16 cellular contexts compared by ENCODE assay signal in genomic region chr18:48166971-48167370, GRCh38.
DNase-seq lines count a peak whose midpoint lies in the region; ATAC-seq and TF ChIP-seq lines count a peak whose summit lies in the region.
"Had no signal": no experiment of that assay in that cellular context is flagged by ENCODE, and none has a peak within 500 bp of the region (broad histone marks: within the 10 kb centered on the region; RNA-seq: fewer than 3 reads in every experiment).

No MANE protein-coding gene starts in this region.

- CTCF ChIA-PET in activated naive CD4-positive, alpha-beta T cell treated with anti-CD3 and anti-CD28 coated beads, Interleukin-2, amount 10 ng/mL, durations not matched to agents 7 days and 5 days (lab: Charles Lee), result no interaction called here

- peak; percentile 30 for DNase-seq in activated naive CD4-positive, alpha-beta T cell treated with anti-CD3 and anti-CD28 coated beads, Interleukin-2, amount 10 ng/mL, durations not matched to agents 7 days and 5 days
- no peak for DNase-seq in activated naive CD4-positive, alpha-beta T cell treated with anti-CD3 and anti-CD28 coated beads, Interleukin-2, amount 50 U/mL, for 16 hours
- peak in 6 of 7 donors; percentile 48 to 76 (median 59) for DNase-seq in adrenal gland
- DNase-seq in right lobe of liver, result peak; percentile 61 to 71 (median 68)
- peak; percentile 39 to 54 for DNase-seq in uterus
- no peak for DNase-seq in caudate nucleus (lab: John Stamatoyannopoulos, UW)
- no peak for DNase-seq in NCI-H82 (lab: John Stamatoyannopoulos, UW)
- DNase-seq: activated T-cell treated with anti-CD3 and anti-CD28 coated beads, Interleukin-2, amount 50 U/mL, for 72 hours; DMS53; GOT3; naive thymus-derived CD4-positive, alpha-beta T cell; PC-3 had no signal

- WGBS in adrenal gland, 4 donors, result 43 to 55% (median 46%) methylated on average over 8 of the region's 8 CpGs
- 33% methylated on average over 6 of the region's 8 CpGs for WGBS in right lobe of liver (ENCODE audit: insufficient coverage, low coverage, low lambda C conversion rate, missing lambda C conversion rate)

- peak overlapping the region; percentile 2 to 80 (median 70) for H3K27ac ChIP-seq in adrenal gland
- H3K27ac ChIP-seq in right lobe of liver, result peak overlapping the region in 2 of 3 donors; percentile 22 to 49
- H3K27ac ChIP-seq in uterus, result peak overlapping the region in 1 of 2 donors; percentile 15
- H3K27ac ChIP-seq in caudate nucleus (ENCODE audit: low read depth, low read length), result no peak overlapping the region

- H3K27ac Mint-ChIP-seq in activated naive CD4-positive, alpha-beta T cell treated with anti-CD3 and anti-CD28 coated beads, Interleukin-2, amount 10 ng/mL, durations not matched to agents 7 days and 5 days, result peak overlapping the region; percentile 66
- H3K27ac Mint-ChIP-seq: activated T-cell treated with anti-CD3 and anti-CD28 coated beads, Interleukin-2, amount 50 U/mL, for 72 hours; IgD-negative memory B cell had no signal

- ATAC-seq in right lobe of liver (peak; percentile 54 to 72 (median 65)), HG02840 (IDR thresholded peaks at IDR 0.05; ENCODE audit: low FRiP score, unreplicated experiment) (no peak)
- ATAC-seq: activated T-cell treated with anti-CD3 and anti-CD28 coated beads, Interleukin-2, amount 50 U/mL, for 72 hours; GM12878; naive thymus-derived CD4-positive, alpha-beta T cell; PC-3 had no signal

- H3K27me3 ChIP-seq in adrenal gland, result no peaks in the 10 kb centered on the region
- H3K27me3 ChIP-seq in right lobe of liver, result no peaks in the 10 kb centered on the region
- H3K27me3 ChIP-seq in uterus, result no peaks in the 10 kb centered on the region
- H3K27me3 ChIP-seq: tibial nerve had no signal

- no peaks in the 10 kb centered on the region for H3K36me3 Mint-ChIP-seq in activated naive CD4-positive, alpha-beta T cell treated with anti-CD3 and anti-CD28 coated beads, Interleukin-2, amount 10 ng/mL, durations not matched to agents 7 days and 5 days
- H3K36me3 Mint-ChIP-seq: naive thymus-derived CD4-positive, alpha-beta T cell had no signal

- no peaks in the 10 kb centered on the region for H3K9me3 Mint-ChIP-seq in activated naive CD4-positive, alpha-beta T cell treated with anti-CD3 and anti-CD28 coated beads, Interleukin-2, amount 10 ng/mL, durations not matched to agents 7 days and 5 days
- H3K9me3 Mint-ChIP-seq: activated T-cell treated with anti-CD3 and anti-CD28 coated beads, Interleukin-2, amount 50 U/mL, for 72 hours; IgD-negative memory B cell; naive thymus-derived CD4-positive, alpha-beta T cell had no signal

- no peaks in the 10 kb centered on the region for H3K9me3 ChIP-seq in adrenal gland (replicated peaks in 1 of 3)
- H3K9me3 ChIP-seq in right lobe of liver, result no peaks in the 10 kb centered on the region
- no peaks in the 10 kb centered on the region for H3K9me3 ChIP-seq in uterus
- H3K9me3 ChIP-seq: tibial nerve had no signal

- no peak overlapping the region for H3K4me3 ChIP-seq in adrenal gland
- no peak overlapping the region for H3K4me3 ChIP-seq in right lobe of liver
- H3K4me3 ChIP-seq in uterus, result no peak overlapping the region
- H3K4me3 ChIP-seq: GM12878, tibial nerve had no signal

- TF ChIP-seq POLR2A in adrenal gland (IDR thresholded peaks at IDR 0.05) (no peak), right lobe of liver (IDR thresholded peaks at IDR 0.05) (no peak), uterus (IDR thresholded peaks at IDR 0.05) (no peak)

- TF ChIP-seq CTCF in adrenal gland (IDR thresholded peaks at IDR 0.05), result no peak
- TF ChIP-seq CTCF in right lobe of liver (IDR thresholded peaks at IDR 0.05), result no peak
- no peak for TF ChIP-seq CTCF in uterus (IDR thresholded peaks at IDR 0.05)

- H3K27me3 Mint-ChIP-seq in activated naive CD4-positive, alpha-beta T cell treated with anti-CD3 and anti-CD28 coated beads, Interleukin-2, amount 10 ng/mL, durations not matched to agents 7 days and 5 days, result peaks cover 74% of the 10 kb centered on the region

- H3K4me3 Mint-ChIP-seq in activated naive CD4-positive, alpha-beta T cell treated with anti-CD3 and anti-CD28 coated beads, Interleukin-2, amount 10 ng/mL, durations not matched to agents 7 days and 5 days, result no peak overlapping the region
- H3K4me3 Mint-ChIP-seq: activated T-cell treated with anti-CD3 and anti-CD28 coated beads, Interleukin-2, amount 50 U/mL, for 72 hours; IgD-negative memory B cell had no signal

- H3K4me1 Mint-ChIP-seq in activated naive CD4-positive, alpha-beta T cell treated with anti-CD3 and anti-CD28 coated beads, Interleukin-2, amount 10 ng/mL, durations not matched to agents 7 days and 5 days, result peaks cover 14% of the 10 kb centered on the region

- no peaks in the 10 kb centered on the region for H3K36me3 ChIP-seq in adrenal gland (replicated peaks in 1 of 2)
- H3K36me3 ChIP-seq in right lobe of liver, result no peaks in the 10 kb centered on the region
- no peaks in the 10 kb centered on the region for H3K36me3 ChIP-seq in uterus
- H3K36me3 ChIP-seq: tibial nerve had no signal

- intact Hi-C loops in adrenal gland (cut with DNase I), result no loop called here
- intact Hi-C loops in right lobe of liver (cut with DNase I), result no loop called here
- intact Hi-C loops in uterus (cut with DNase I; ENCODE audit: low total_unique reads), result no loop called here

- H3K4me1 ChIP-seq in adrenal gland (replicated peaks in 1 of 2) (peaks cover 39 to 78% of the 10 kb centered on the region in 2 donors), right lobe of liver (peaks cover 0 to 51% (median 21%) of the 10 kb centered on the region in 4 donors), uterus (peaks cover 0 to 3% of the 10 kb centered on the region in 2 donors)

Comparison
In these comparisons a context has a peak if more than half of its experiments do, and no peak if none do; other contexts are left out.
1. DNase-seq: peak in activated naive CD4-positive, alpha-beta T cell treated with anti-CD3 and anti-CD28 coated beads, Interleukin-2, amount 10 ng/mL, durations not matched to agents 7 days and 5 days (single experiment), adrenal gland (6 of 7), right lobe of liver (3 of 3) and uterus (2 of 2); none in activated naive CD4-positive, alpha-beta T cell treated with anti-CD3 and anti-CD28 coated beads, Interleukin-2, amount 50 U/mL, for 16 hours (single experiment), caudate nucleus (0 of 61) and NCI-H82 (single experiment).